ENCODE assay signal across 1 cellular context in genomic region chr1:15736035-15736665, GRCh38.
A peak's percentile ranks its signal among the peaks of the same experiment; 100 is the strongest.
TF ChIP-seq lines count a peak whose summit lies in the region.

Gene SLC25A34, plus strand, starts transcription at chr1:15736258. Its CDS starts 228 bp downstream, at chr1:15736486.

TF ChIP-seq in K562, 482 proteins besides CTCF, POLR2A, EP300 and RAD21 (continues in another document):
- no peak for TF ChIP-seq ZBTB40 (IDR thresholded peaks at IDR 0.05)
- TF ChIP-seq ZBTB40 (CRISPR knock-in tag; IDR thresholded peaks at IDR 0.05), result no peak
- peak; percentile 71 for TF ChIP-seq POLR2G (IDR thresholded peaks at IDR 0.05; ENCODE audit: low read depth, low read length)
- no peak for TF ChIP-seq ZNF699 (CRISPR knock-in tag; IDR thresholded peaks at IDR 0.05; ENCODE audit: insufficient replicate concordance)
- peak; percentile 69 for TF ChIP-seq RBM22 (IDR thresholded peaks at IDR 0.05; ENCODE audit: low read depth, low read length, poor library complexity, severe bottlenecking)
- TF ChIP-seq ZBTB33 (CRISPR knock-in tag; IDR thresholded peaks at IDR 0.05), result peak; percentile 66; the same call in 1 of the 2 replicates
- TF ChIP-seq TFAP4 (CRISPR knock-in tag; IDR thresholded peaks at IDR 0.05; ENCODE audit: borderline replicate concordance), result peak; percentile 48; the same call in 1 of the 2 replicates
- no peak for TF ChIP-seq HOXB6 (CRISPR knock-in tag; IDR thresholded peaks at IDR 0.05; ENCODE audit: borderline replicate concordance)
- TF ChIP-seq ZNF124 (CRISPR knock-in tag; IDR thresholded peaks at IDR 0.05), result no peak
- TF ChIP-seq ZNF444 (CRISPR knock-in tag; IDR thresholded peaks at IDR 0.05), result no peak
- TF ChIP-seq KDM5B (IDR thresholded peaks at IDR 0.05; ENCODE audit: insufficient replicate concordance, low read depth, low read length), result no peak
- TF ChIP-seq PCBP1 (IDR thresholded peaks at IDR 0.05; ENCODE audit: low read depth, low read length, poor library complexity, severe bottlenecking), result no peak
- TF ChIP-seq U2AF1 (optimal IDR thresholded peaks at IDR 0.05; ENCODE audit: low read depth, low read length), result no peak
- TF ChIP-seq ZMIZ1 (IDR thresholded peaks at IDR 0.05; ENCODE audit: low read depth in 2 of 2, low read length in 2 of 2), result no peak
- TF ChIP-seq EZH2 (IDR thresholded peaks at IDR 0.05; ENCODE audit: borderline replicate concordance, low read depth, low read length), result no peak
- TF ChIP-seq YBX1 (IDR thresholded peaks at IDR 0.05), result no peak
- TF ChIP-seq GTF3C2 (IDR thresholded peaks at IDR 0.05; ENCODE audit: borderline replicate concordance, extremely low read depth, insufficient read length), result no peak
- no peak for TF ChIP-seq RNF2 (IDR thresholded peaks at IDR 0.05)
- no peak for TF ChIP-seq MEF2A (IDR thresholded peaks at IDR 0.05; ENCODE audit: control insufficient read depth, low read depth, low read length)
- no peak for TF ChIP-seq CBFA2T3 (IDR thresholded peaks at IDR 0.05)
- TF ChIP-seq TRIM24 (IDR thresholded peaks at IDR 0.05), result no peak
- TF ChIP-seq HLTF (IDR thresholded peaks at IDR 0.05), result no peak
- no peak for TF ChIP-seq ZBTB34 (CRISPR knock-in tag; IDR thresholded peaks at IDR 0.05)
- no peak for TF ChIP-seq AFF1 (IDR thresholded peaks at IDR 0.05; ENCODE audit: low read depth in 1 of 2, partially characterized antibody in 2 of 2)
- TF ChIP-seq GTF2B (IDR thresholded peaks at IDR 0.05; ENCODE audit: extremely low read depth, insufficient read length), result no peak
- TF ChIP-seq NCOA6 (IDR thresholded peaks at IDR 0.05), result no peak
- no peak for TF ChIP-seq TSC22D4 (tag; IDR thresholded peaks at IDR 0.05)
- TF ChIP-seq MTA2 (IDR thresholded peaks at IDR 0.05; ENCODE audit: low read depth), result no peak
- no peak for TF ChIP-seq MCM7 (IDR thresholded peaks at IDR 0.05)
- TF ChIP-seq KLF13 (tag; IDR thresholded peaks at IDR 0.05; ENCODE audit: borderline replicate concordance, low read depth), result no peak
